7 cellular contexts compared by ENCODE assay signal in the genomic region with DNA sequence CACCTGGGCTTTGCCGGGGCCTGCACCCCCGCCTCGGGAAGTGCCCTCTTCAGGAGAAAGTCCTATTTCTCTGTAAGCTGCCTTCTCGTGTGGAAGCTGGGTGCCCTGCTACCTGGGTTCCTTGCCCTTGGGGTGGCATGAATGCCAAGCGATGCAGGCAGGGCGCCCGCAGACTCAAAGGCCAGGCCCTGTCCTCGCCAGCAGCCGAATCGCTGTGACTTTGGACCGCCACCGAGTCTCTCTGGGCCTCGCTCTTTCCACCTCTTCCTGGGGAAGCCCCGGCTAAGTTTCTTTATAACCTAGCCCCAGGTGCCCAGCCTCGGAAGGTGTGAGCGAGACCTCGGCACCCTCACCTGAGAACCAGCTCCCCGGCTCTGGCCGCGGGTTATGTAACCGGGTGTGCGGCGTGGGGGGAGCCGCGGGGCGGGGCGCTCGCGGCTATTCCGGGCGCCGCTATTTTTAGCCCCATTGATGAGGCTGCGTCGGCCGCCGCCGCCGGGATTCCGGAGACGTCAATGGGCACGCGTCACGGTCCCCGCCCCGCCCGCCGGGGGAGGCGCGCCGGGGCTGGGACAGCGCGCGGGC. TPM values are rescaled to one million over a fixed set of nuclear protein-coding genes. Genes with fewer than 3 reads are reported as not detected.
DNase-seq lines count a peak whose midpoint lies in the region; ATAC-seq and TF ChIP-seq lines count a peak whose summit lies in the region.

No MANE protein-coding gene starts in this region.

- H3K4me3 ChIP-seq in mucosa of descending colon, result no peak overlapping the region

- no peaks in the 10 kb centered on the region for H3K9me3 ChIP-seq in mucosa of descending colon

- peak overlapping the region; percentile 18 for H3K27ac ChIP-seq in epithelial cell of prostate

- no peaks in the 10 kb centered on the region for H3K36me3 ChIP-seq in mucosa of descending colon (ENCODE audit: low read depth)

- no peak for TF ChIP-seq CTCF in mucosa of descending colon (IDR thresholded peaks at IDR 0.05)

- DNase-seq in NCI-H82 (lab: John Stamatoyannopoulos, UW) (peak; percentile 83), activated T-cell treated with anti-CD3 and anti-CD28 coated beads for 48 hours (ENCODE audit: low read depth) (peak; percentile 75), epithelial cell of prostate (ENCODE audit: low read depth, low spot score) (no peak), mucosa of descending colon (peak; percentile 90 to 93 (median 92))
- peak; percentile 85 for DNase-seq in stimulated activated CD8-positive, alpha-beta memory T cell treated with anti-CD3 and anti-CD28 coated beads, Interleukin-4, amount 100 ng/mL, for 48 hours

- peaks cover 23% of the 10 kb centered on the region for H3K4me1 ChIP-seq in mucosa of descending colon (ENCODE audit: low read depth)

- peak; percentile 42 for ATAC-seq in GM18498 (IDR thresholded peaks at IDR 0.05; ENCODE audit: unreplicated experiment)
- peak; percentile 39 for ATAC-seq in HG03066 (IDR thresholded peaks at IDR 0.05; ENCODE audit: low read depth, unreplicated experiment)
- ATAC-seq in mucosa of descending colon, result peak; percentile 75

- intact Hi-C loops in mucosa of descending colon (cut with DNase I, micrococcal nuclease), result no loop called here

RNA-seq across cellular contexts. Expression of a gene that starts 14.6 kb away (rescaled TPM):
- 100 to 1,000 TPM in 1 of 3 donors, 10 to 100 TPM in 2; 16.2 to 123 (median 44.6) TPM for total RNA-seq in mucosa of descending colon

RNA-seq across cellular contexts. Expression of a gene that starts 29.9 kb away (rescaled TPM):
- total RNA-seq in mucosa of descending colon, result 10 to 100 TPM in 2 of 3 donors, 1 to 10 TPM in 1; 9.4 to 19.6 (median 13.8) TPM

RNA-seq across cellular contexts. Expression of a gene that starts 33.1 kb away (rescaled TPM):
- total RNA-seq in mucosa of descending colon, result 10 to 100 TPM; 30.1 to 37.5 (median 33.0) TPM

RNA-seq across cellular contexts. Expression of a gene that starts 42.8 kb away (rescaled TPM):
- under 1 TPM in 2 of 3 donors, not detected in 1; 0.32 to 0.41 TPM for total RNA-seq in mucosa of descending colon
